ENCODE assay signal across 13 cellular contexts in the genomic region with DNA sequence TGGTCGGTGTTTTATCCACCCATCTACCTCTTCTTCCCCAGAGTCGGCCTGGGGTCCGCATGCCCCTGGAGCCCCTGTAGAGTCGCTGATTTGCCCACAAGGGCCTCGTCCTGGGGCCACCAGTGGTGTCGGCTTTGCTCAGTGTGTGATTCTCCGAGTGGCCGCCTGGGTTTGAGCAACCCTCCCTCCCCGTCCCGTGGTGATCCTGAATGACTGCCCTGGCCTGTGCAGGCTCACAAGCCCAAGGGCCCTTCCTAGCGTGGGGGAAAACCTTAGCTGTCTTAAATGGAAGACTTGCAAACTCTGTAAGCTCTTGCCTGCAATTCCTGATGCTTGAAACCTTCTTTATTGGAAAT.
DNase-seq lines count a peak whose midpoint lies in the region; ATAC-seq and TF ChIP-seq lines count a peak whose summit lies in the region.
"Had no signal": no experiment of that assay in that cellular context is flagged by ENCODE, and none has a peak within 500 bp of the region (broad histone marks: within the 10 kb centered on the region; RNA-seq: fewer than 3 reads in every experiment).

No MANE protein-coding gene starts in this region.

- CTCF ChIA-PET in MCF 10A (lab: Yijun Ruan, JAX): interaction anchor here (0.6 to 2.0 kb wide), 4 partner anchors 8 to 97 kb away, joined by 3 to 4 read pairs (median 4); no protein-coding TSS in a partner anchor
- CTCF ChIA-PET in activated CD8-positive, alpha-beta memory T cell treated with anti-CD3 and anti-CD28 coated beads, Interleukin-2, amount 10 ng/mL, durations not matched to agents 7 days and 5 days (lab: Charles Lee): no interaction called here

- WGBS in testis, 2 donors: 15 to 20% methylated on average over 11 of the region's 11 CpGs

- H3K9me3 ChIP-seq in breast epithelium: no peaks in the 10 kb centered on the region
- H3K9me3 ChIP-seq in adipocyte (ENCODE audit: control insufficient read depth, low read length): no peaks in the 10 kb centered on the region
- no peaks in the 10 kb centered on the region for H3K9me3 ChIP-seq in iPS-20b (ENCODE audit: insufficient read depth, low read depth, low read length)
- no peaks in the 10 kb centered on the region for H3K9me3 ChIP-seq in testis
- H3K9me3 ChIP-seq: esophagus muscularis mucosa, mucosa of descending colon had no signal

- ATAC-seq in HG02885 (IDR thresholded peaks at IDR 0.05; ENCODE audit: poor library complexity, unreplicated experiment): no peak
- no peak for ATAC-seq in activated CD8-positive, alpha-beta memory T cell treated with anti-CD3 and anti-CD28 coated beads, Interleukin-2, amount 10 ng/mL, durations not matched to agents 7 days and 5 days

- H3K9ac ChIP-seq in adipocyte (ENCODE audit: low read length): peak overlapping the region; percentile 62
- no peak overlapping the region for H3K9ac ChIP-seq in iPS-20b (ENCODE audit: low read depth, low read length)

- H3K36me3 Mint-ChIP-seq in MCF 10A (ENCODE audit: insufficient read depth, unreplicated experiment): peaks cover 9% of the 10 kb centered on the region
- no peaks in the 10 kb centered on the region for H3K36me3 Mint-ChIP-seq in activated CD8-positive, alpha-beta memory T cell treated with anti-CD3 and anti-CD28 coated beads, Interleukin-2, amount 10 ng/mL, durations not matched to agents 7 days and 5 days
- H3K36me3 Mint-ChIP-seq: CD4-positive, CD25-positive, alpha-beta regulatory T cell had no signal

- POLR2A ChIA-PET in MCF 10A (lab: Yijun Ruan, JAX): interaction anchor here (0.5 to 5.8 kb wide), 6 partner anchors 15 to 354 kb away, joined by 3 to 38 read pairs (median 14); no protein-coding TSS in a partner anchor

- peaks cover 37% of the 10 kb centered on the region for H3K4me1 Mint-ChIP-seq in MCF 10A (ENCODE audit: insufficient read depth, unreplicated experiment)
- H3K4me1 Mint-ChIP-seq in activated CD8-positive, alpha-beta memory T cell treated with anti-CD3 and anti-CD28 coated beads, Interleukin-2, amount 10 ng/mL, durations not matched to agents 7 days and 5 days: peaks cover 3% of the 10 kb centered on the region

- H3K9me3 Mint-ChIP-seq in MCF 10A (ENCODE audit: unreplicated experiment): no peaks in the 10 kb centered on the region
- no peaks in the 10 kb centered on the region for H3K9me3 Mint-ChIP-seq in activated CD8-positive, alpha-beta memory T cell treated with anti-CD3 and anti-CD28 coated beads, Interleukin-2, amount 10 ng/mL, durations not matched to agents 7 days and 5 days (ENCODE audit: low read depth)
- H3K9me3 Mint-ChIP-seq: activated T-helper 2 cell treated with anti-CD3 and anti-CD28 coated beads, Interferon-gamma antibody, Interleukin-2, Interleukin-4, amounts not matched to agents 10 μg/mL and 5 μg/mL and 100 μg/mL, durations not matched to agents 14 hours and 24 hours and 36 hours had no signal

- H3K4me3 ChIP-seq in breast epithelium: peak overlapping the region in 1 of 3 donors; percentile 64
- H3K4me3 ChIP-seq in adipocyte (ENCODE audit: low read length): peak overlapping the region; percentile 84
- peak overlapping the region; percentile 68; the same call in 1 of the 2 replicates for H3K4me3 ChIP-seq in iPS-20b (ENCODE audit: low read length)
- peak overlapping the region; percentile 31 to 52 for H3K4me3 ChIP-seq in testis
- H3K4me3 ChIP-seq: mucosa of descending colon had no signal

- intact Hi-C loops in MCF 10A (cut with micrococcal nuclease) (no loop called here), breast epithelium (cut with DNase I; ENCODE audit: low total_unique reads) (no loop called here), testis (cut with DNase I; ENCODE audit: low total_unique reads) (no loop called here)

- no TSS peak for BruUV-seq in MCF 10A (replicated peaks; lab: Mats Ljungman, UMichigan)

- H3K27ac ChIP-seq in breast epithelium (no peak overlapping the region), iPS-20b (ENCODE audit: low read length) (no peak overlapping the region), testis (no peak overlapping the region)
- H3K27ac ChIP-seq: esophagus muscularis mucosa had no signal

- H3K27me3 ChIP-seq in breast epithelium: peaks cover 4 to 30% of the 10 kb centered on the region in 2 donors
- no peaks in the 10 kb centered on the region for H3K27me3 ChIP-seq in adipocyte (replicated peaks; ENCODE audit: control insufficient read depth, insufficient read depth, low read length)
- H3K27me3 ChIP-seq in iPS-20b (ENCODE audit: insufficient read depth, low read length): peaks cover 54% of the 10 kb centered on the region
- no peaks in the 10 kb centered on the region for H3K27me3 ChIP-seq in testis

- no peaks in the 10 kb centered on the region for H3K27me3 Mint-ChIP-seq in MCF 10A (ENCODE audit: insufficient read depth, unreplicated experiment)
- H3K27me3 Mint-ChIP-seq in activated CD8-positive, alpha-beta memory T cell treated with anti-CD3 and anti-CD28 coated beads, Interleukin-2, amount 10 ng/mL, durations not matched to agents 7 days and 5 days: peaks cover 44% of the 10 kb centered on the region

- DNase-seq in MCF 10A (ENCODE audit: unreplicated experiment) (no peak), breast epithelium (ENCODE audit: low spot score in 2 of 2) (no peak), adipocyte (ENCODE audit: low read depth) (no peak), testis (no peak), DMS153 (lab: John Stamatoyannopoulos, UW) (no peak)
- no peak for DNase-seq in activated CD8-positive, alpha-beta memory T cell treated with anti-CD3 and anti-CD28 coated beads, Interleukin-2, amount 10 ng/mL, durations not matched to agents 7 days and 5 days
- DNase-seq: CD4-positive, CD25-positive, alpha-beta regulatory T cell; mucosa of descending colon; NCI-H1694 treated with DMSO at 0.1 percent for 48 hours had no signal

- H3K4me3 Mint-ChIP-seq in MCF 10A (ENCODE audit: unreplicated experiment): peak overlapping the region; percentile 65
- H3K4me3 Mint-ChIP-seq in activated CD8-positive, alpha-beta memory T cell treated with anti-CD3 and anti-CD28 coated beads, Interleukin-2, amount 10 ng/mL, durations not matched to agents 7 days and 5 days: no peak overlapping the region

- TF ChIP-seq CTCF in MCF 10A (IDR thresholded peaks at IDR 0.05; ENCODE audit: unreplicated experiment) (no peak), breast epithelium (IDR thresholded peaks at IDR 0.05) (no peak), testis (IDR thresholded peaks at IDR 0.05) (no peak)

- H3K27ac Mint-ChIP-seq in MCF 10A (ENCODE audit: low read depth, unreplicated experiment): peak overlapping the region; percentile 70
- H3K27ac Mint-ChIP-seq in activated CD8-positive, alpha-beta memory T cell treated with anti-CD3 and anti-CD28 coated beads, Interleukin-2, amount 10 ng/mL, durations not matched to agents 7 days and 5 days: no peak overlapping the region
- H3K27ac Mint-ChIP-seq: activated T-helper 2 cell treated with anti-CD3 and anti-CD28 coated beads, Interferon-gamma antibody, Interleukin-2, Interleukin-4, amounts not matched to agents 10 μg/mL and 5 μg/mL and 100 μg/mL, durations not matched to agents 14 hours and 24 hours and 36 hours; CD4-positive, CD25-positive, alpha-beta regulatory T cell had no signal

- H3K4me1 ChIP-seq in breast epithelium (peaks cover 0 to 7% of the 10 kb centered on the region in 2 donors), adipocyte (ENCODE audit: control insufficient read depth, insufficient read depth, low read length) (no peaks in the 10 kb centered on the region), iPS-20b (ENCODE audit: insufficient read depth, low read length) (peaks cover 2% of the 10 kb centered on the region; the same call in 1 of the 2 replicates), testis (peaks cover 6% of the 10 kb centered on the region)

- TF ChIP-seq POLR2A in breast epithelium (IDR thresholded peaks at IDR 0.05) (no peak), testis (IDR thresholded peaks at IDR 0.05) (no peak)

- H3K36me3 ChIP-seq in breast epithelium: no peaks in the 10 kb centered on the region
- H3K36me3 ChIP-seq in adipocyte (ENCODE audit: control insufficient read depth, insufficient read depth, low read length, severe bottlenecking): no peaks in the 10 kb centered on the region
- H3K36me3 ChIP-seq in iPS-20b (ENCODE audit: insufficient read depth, low read depth, low read length): no peaks in the 10 kb centered on the region
- H3K36me3 ChIP-seq in testis (ENCODE audit: low read depth, missing control alignments): no peaks in the 10 kb centered on the region
- H3K36me3 ChIP-seq: esophagus muscularis mucosa had no signal
